17 cellular contexts compared by ENCODE assay signal in the genomic region with DNA sequence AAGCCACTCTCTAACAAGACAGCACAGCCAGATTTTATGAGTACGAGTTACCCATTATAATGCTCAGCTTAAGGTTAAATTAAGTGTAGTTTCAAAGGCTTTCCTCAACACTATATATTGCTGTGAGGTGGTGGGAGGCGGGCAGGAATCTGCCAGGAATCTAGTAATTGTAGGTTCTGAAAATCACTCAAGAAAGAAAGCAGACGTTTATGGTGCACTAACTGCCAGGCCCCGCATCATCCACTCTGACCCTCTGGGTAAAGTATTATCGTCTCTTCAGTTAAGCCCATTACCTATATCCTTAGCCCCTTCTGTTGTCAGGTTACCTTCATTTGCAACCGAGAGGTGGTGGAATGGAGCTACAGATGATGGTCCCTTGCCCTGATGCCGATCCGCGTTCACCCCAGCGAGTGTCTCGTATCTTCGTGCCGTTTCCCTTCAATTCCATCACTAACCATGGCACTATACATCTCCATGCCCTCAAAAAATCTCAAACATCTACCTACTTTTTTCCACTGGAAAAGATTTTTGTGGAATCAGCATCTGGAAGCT. TPM values are rescaled to one million over a fixed set of nuclear protein-coding genes. Genes with fewer than 3 reads are reported as not detected.
DNase-seq lines count a peak whose midpoint lies in the region; ATAC-seq and TF ChIP-seq lines count a peak whose summit lies in the region.
"Had no signal": no experiment of that assay in that cellular context is flagged by ENCODE, and none has a peak within 500 bp of the region (broad histone marks: within the 10 kb centered on the region; RNA-seq: fewer than 3 reads in every experiment).

No MANE protein-coding gene starts in this region.

- H3K36me3 ChIP-seq in HEK293 (ENCODE audit: control insufficient read depth in 2 of 2, insufficient read depth in 1 of 2, low read length in 2 of 2) (peaks cover 4 to 9% of the 10 kb centered on the region in 2 experiments; a peak in 2 of 3 replicates), colonic mucosa (peaks cover 4% of the 10 kb centered on the region)

- CTCF ChIA-PET in HEK293 (lab: Yijun Ruan, JAX): no interaction called here

- no peak for ATAC-seq in GM18861 (IDR thresholded peaks at IDR 0.05; ENCODE audit: unreplicated experiment)
- ATAC-seq: PC-3 had no signal

- no peak overlapping the region for H3K27ac ChIP-seq in HEK293 (ENCODE audit: extremely low read depth, low read depth, low read length)
- no peak overlapping the region for H3K27ac ChIP-seq in colonic mucosa
- H3K27ac ChIP-seq: BLaER1, RWPE1 had no signal

- H3K4me3 ChIP-seq in HEK293 (ENCODE audit: low read depth, low read length) (no peak overlapping the region), fibroblast of villous mesenchyme (ENCODE audit: low read depth, low read length) (no peak overlapping the region), colonic mucosa (no peak overlapping the region)
- H3K4me3 ChIP-seq: BLaER1 had no signal

- POLR2A ChIA-PET in HEK293 (lab: Yijun Ruan, JAX): interaction anchor here (0.7 kb wide), 1 partner anchor 23 kb away, joined by 9 read pairs; a partner anchor contains a TSS

- DNase-seq in D341Med (ENCODE audit: low spot score) (peak; percentile 59), NCI-H82 treated with DMSO at 0.1 percent for 48 hours (lab: John Stamatoyannopoulos, UW; ENCODE audit: unreplicated experiment) (peak; percentile 97), fibroblast of villous mesenchyme (ENCODE audit: low read depth) (no peak), DMS 273 treated with DMSO at 0.1 percent for 48 hours (lab: John Stamatoyannopoulos, UW) (no peak), colonic mucosa (no peak)
- no peak for DNase-seq in activated CD4-positive, alpha-beta T cell treated with anti-CD3 and anti-CD28 coated beads for 4 hours
- DNase-seq: CD8-positive, alpha-beta memory T cell; H9; KBM-7; NCI-H1048; NCI-H1436 treated with DMSO at 0.1 percent for 48 hours; NCI-H2081 treated with DMSO at 0.1 percent for 48 hours; PC-3 had no signal

- no peak overlapping the region for H3K9ac ChIP-seq in colonic mucosa (ENCODE audit: low read depth in 2 of 2, low read length in 2 of 2)
- H3K9ac ChIP-seq: BLaER1 had no signal

- H3K27me3 ChIP-seq in colonic mucosa: no peaks in the 10 kb centered on the region
- H3K27me3 ChIP-seq: BLaER1 had no signal

- H3K4me1 ChIP-seq in HEK293 (ENCODE audit: control insufficient read depth, insufficient read depth, low read length) (peaks cover 5% of the 10 kb centered on the region; the same call in 1 of the 2 replicates), colonic mucosa (no peaks in the 10 kb centered on the region)
- H3K4me1 ChIP-seq: BLaER1 had no signal

- no peak for TF ChIP-seq CTCF in HEK293 (tag by site-specific recombination; IDR thresholded peaks at IDR 0.05)
- peak; percentile 15 for TF ChIP-seq CTCF in fibroblast of villous mesenchyme (IDR thresholded peaks at IDR 0.05; ENCODE audit: insufficient read depth, low read depth, low read length)
- no peak for TF ChIP-seq CTCF in colonic mucosa (IDR thresholded peaks at IDR 0.05)

- intact Hi-C loops in colonic mucosa (cut with DNase I): no loop called here

- H3K9me3 ChIP-seq in HEK293 (ENCODE audit: control insufficient read depth, insufficient read depth, low read depth, low read length) (no peaks in the 10 kb centered on the region), colonic mucosa (no peaks in the 10 kb centered on the region)
- H3K9me3 ChIP-seq: BLaER1 had no signal

TF ChIP-seq in HEK293, 187 proteins besides CTCF, POLR2A, EP300 and RAD21:
- TF ChIP-seq ZNF548 (tag by site-specific recombination; IDR thresholded peaks at IDR 0.05) (no peak), SP7 (tag by site-specific recombination; IDR thresholded peaks at IDR 0.05) (peak; percentile 78)
- TF ChIP-seq, protein P1, sequence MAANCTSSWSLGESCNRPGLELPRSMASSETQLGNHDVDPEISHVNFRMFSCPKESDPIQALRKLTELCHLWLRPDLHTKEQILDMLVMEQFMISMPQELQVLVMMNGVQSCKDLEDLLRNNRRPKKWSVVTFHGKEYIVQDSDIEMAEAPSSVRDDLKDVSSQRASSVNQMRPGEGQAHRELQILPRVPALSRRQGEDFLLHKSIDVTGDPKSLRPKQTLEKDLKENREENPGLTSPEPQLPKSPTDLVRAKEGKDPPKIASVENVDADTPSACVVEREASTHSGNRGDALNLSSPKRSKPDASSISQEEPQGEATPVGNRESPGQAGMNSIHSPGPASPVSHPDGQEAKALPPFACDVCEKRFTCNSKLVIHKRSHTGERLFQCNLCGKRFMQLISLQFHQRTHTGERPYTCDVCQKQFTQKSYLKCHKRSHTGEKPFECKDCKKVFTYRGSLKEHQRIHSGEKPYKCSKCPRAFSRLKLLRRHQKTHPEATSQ (tag by site-specific recombination; IDR thresholded peaks at IDR 0.05): no peak
TF ChIP-seq in HEK293: peak in this region for 1.

RNA-seq across cellular contexts. Expression of a gene that starts 12.4 kb away (rescaled TPM):
- total RNA-seq in fibroblast of villous mesenchyme: 177 and 255 TPM in 2 replicates
- 100 to 1,000 TPM; 240 to 305 TPM for total RNA-seq in colonic mucosa

RNA-seq across cellular contexts. Expression of a gene that starts 23.1 kb away (rescaled TPM):
- total RNA-seq in fibroblast of villous mesenchyme: 48.6 and 75.6 TPM in 2 replicates
- total RNA-seq in colonic mucosa: 10 to 100 TPM; 38.6 to 43.1 TPM

Comparison
In these comparisons a context has a peak if more than half of its experiments do, and no peak if none do; other contexts are left out.
1. DNase-seq: peak in D341Med (single experiment) and NCI-H82 treated with DMSO at 0.1 percent for 48 hours (single experiment); none in fibroblast of villous mesenchyme (single experiment), activated CD4-positive, alpha-beta T cell treated with anti-CD3 and anti-CD28 coated beads for 4 hours (0 of 2), DMS 273 treated with DMSO at 0.1 percent for 48 hours (single experiment) and colonic mucosa (single experiment).